29 cellular contexts compared by ENCODE assay signal in genomic region chr14:80426686-80427085, GRCh38.
DNase-seq lines count a peak whose midpoint lies in the region; ATAC-seq, FAIRE-seq and TF ChIP-seq lines count a peak whose summit lies in the region.
"Had no signal": no experiment of that assay in that cellular context is flagged by ENCODE, and none has a peak within 500 bp of the region (broad histone marks: within the 10 kb centered on the region; RNA-seq: fewer than 3 reads in every experiment).

No MANE protein-coding gene starts in this region.

- no peak overlapping the region for H2AFZ ChIP-seq in PC-9
- no peak overlapping the region for H2AFZ ChIP-seq in endothelial cell of umbilical vein (ENCODE audit: low read depth, low read length)

- H3K9me1 ChIP-seq in endothelial cell of umbilical vein (replicated peaks; ENCODE audit: control insufficient read depth, extremely low read depth, insufficient read depth, low read length): no peaks in the 10 kb centered on the region

- H3K27me3 Mint-ChIP-seq in endodermal cell (ENCODE audit: insufficient read depth): no peaks in the 10 kb centered on the region
- H3K27me3 Mint-ChIP-seq: activated naive CD4-positive, alpha-beta T cell treated with anti-CD3 and anti-CD28 coated beads, Interleukin-2, amount 50 U/mL, for 24 hours had no signal

- no peaks in the 10 kb centered on the region for H3K9me3 Mint-ChIP-seq in endodermal cell
- H3K9me3 Mint-ChIP-seq: activated T-cell treated with anti-CD3 and anti-CD28 coated beads, Interleukin-2, amount 50 U/mL, for 72 hours; T-helper 1 cell treated with Interleukin-12 subunit alpha and Interleukin-12 subunit beta and Interleukin-4 antibody, amounts not matched to agents 30 μg/mL and 1 μg/mL, for 36 hours had no signal

- no peaks in the 10 kb centered on the region for H3K4me1 Mint-ChIP-seq in endodermal cell
- H3K4me1 Mint-ChIP-seq: activated naive CD4-positive, alpha-beta T cell treated with anti-CD3 and anti-CD28 coated beads, Interleukin-2, amount 50 U/mL, for 24 hours; stimulated activated effector memory CD8-positive, alpha-beta T cell treated with anti-CD3 and anti-CD28 coated beads, Interleukin-12 subunit alpha, Interleukin-12 subunit beta, amount 100 ng/mL, for 72 hours had no signal

- H3K36me3 ChIP-seq in PC-9 (ENCODE audit: low read depth) (peaks cover 9% of the 10 kb centered on the region; the same call in 1 of the 2 replicates), endothelial cell of umbilical vein (ENCODE audit: control insufficient read depth in 2 of 2, extremely low read depth in 1 of 2, insufficient read depth in 2 of 2, low read length in 2 of 2) (no peaks in the 10 kb centered on the region), sigmoid colon (no peaks in the 10 kb centered on the region), endodermal cell (ENCODE audit: control insufficient read depth, insufficient read depth, low read length) (no peaks in the 10 kb centered on the region)
- H3K36me3 ChIP-seq: prostate gland, suprapubic skin had no signal

- no peaks in the 10 kb centered on the region for H3K27me3 ChIP-seq in PC-9 (ENCODE audit: insufficient read depth, low read depth)
- H3K27me3 ChIP-seq in endothelial cell of umbilical vein (ENCODE audit: control insufficient read depth in 2 of 2, insufficient read depth in 2 of 2, low read length in 2 of 2): no peaks in the 10 kb centered on the region
- H3K27me3 ChIP-seq in sigmoid colon: no peaks in the 10 kb centered on the region
- no peaks in the 10 kb centered on the region for H3K27me3 ChIP-seq in endodermal cell (ENCODE audit: control insufficient read depth, insufficient read depth, low read length, poor library complexity, severe bottlenecking)
- H3K27me3 ChIP-seq: suprapubic skin had no signal

- intact Hi-C loops in PC-9 (cut with micrococcal nuclease; ENCODE audit: unreplicated experiment): loop anchor here (5.0 kb wide), 1 partner anchor 369 kb away; no protein-coding TSS in a partner anchor
- intact Hi-C loops in endothelial cell of umbilical vein (cut with micrococcal nuclease): no loop called here
- intact Hi-C loops in sigmoid colon (cut with DNase I): no loop called here

- DNase-seq in EH (ENCODE audit: low read depth) (peak; percentile 41), PC-9 (peak in 1 of 2 experiments; percentile 44), endothelial cell of umbilical vein (ENCODE audit: low read depth, low spot score) (no peak), iris pigment epithelial cell (ENCODE audit: low read depth) (peak; percentile 91), sigmoid colon (no peak), NCI-H526 treated with DMSO at 0.1 percent for 48 hours (lab: John Stamatoyannopoulos, UW) (no peak), endodermal cell (no peak)
- DNase-seq: activated CD4-positive, alpha-beta T cell treated with anti-CD3 and anti-CD28 coated beads for 4 hours; activated T-cell treated with anti-CD3 and anti-CD28 coated beads, Interleukin-2, amount 50 U/mL, for 72 hours; effector memory CD4-positive, alpha-beta T cell; hypothalamus; MM.1S; NCI-H1436; NCI-H774; stimulated activated CD4-positive, alpha-beta T cell treated with anti-CD3 and anti-CD28 coated beads, Interleukin-2, amount 100 ng/mL, for 24 hours had no signal

- no peak for TF ChIP-seq EP300 in sigmoid colon (IDR thresholded peaks at IDR 0.05)

- H3K27ac ChIP-seq in PC-9 (peak overlapping the region; percentile 92), endothelial cell of umbilical vein (ENCODE audit: insufficient read depth, low read depth, low read length) (no peak overlapping the region), sigmoid colon (peak overlapping the region in 1 of 4 donors; percentile 53), endodermal cell (ENCODE audit: low read depth, low read length) (no peak overlapping the region)
- H3K27ac ChIP-seq: C4-2B, prostate gland, skin epidermis, suprapubic skin had no signal

- no peak overlapping the region for H3K4me3 ChIP-seq in PC-9
- no peak overlapping the region for H3K4me3 ChIP-seq in endothelial cell of umbilical vein (replicated peaks in 1 of 3; ENCODE audit: insufficient read depth in 1 of 3, low read depth in 1 of 3, low read length in 3 of 3)
- H3K4me3 ChIP-seq in sigmoid colon: no peak overlapping the region
- H3K4me3 ChIP-seq in endodermal cell (ENCODE audit: low read length): no peak overlapping the region
- H3K4me3 ChIP-seq: lung, prostate gland, skin epidermis, suprapubic skin had no signal

- POLR2A ChIA-PET in PC-9 (lab: Charles Lee; ENCODE audit: unreplicated experiment) (no interaction called here), endothelial cell of umbilical vein (lab: Charles Lee) (no interaction called here)

- H3K36me3 Mint-ChIP-seq in endodermal cell (ENCODE audit: low read depth): no peaks in the 10 kb centered on the region
- H3K36me3 Mint-ChIP-seq: activated naive CD4-positive, alpha-beta T cell treated with anti-CD3 and anti-CD28 coated beads, Interleukin-2, amount 50 U/mL, for 24 hours; stimulated activated effector memory CD8-positive, alpha-beta T cell treated with anti-CD3 and anti-CD28 coated beads, Interleukin-12 subunit alpha, Interleukin-12 subunit beta, amount 100 ng/mL, for 72 hours had no signal

- H3K9me3 ChIP-seq in PC-9 (ENCODE audit: insufficient read depth, low read depth) (peaks cover 19% of the 10 kb centered on the region), endothelial cell of umbilical vein (replicated peaks; ENCODE audit: control insufficient read depth, insufficient read depth, low read length) (no peaks in the 10 kb centered on the region), sigmoid colon (no peaks in the 10 kb centered on the region), endodermal cell (ENCODE audit: control insufficient read depth, low read length) (no peaks in the 10 kb centered on the region)
- H3K9me3 ChIP-seq: prostate gland, suprapubic skin had no signal

- dilution Hi-C loops in endothelial cell of umbilical vein (cut with MboI; ENCODE audit: extremely low pct_ligation_motif_present, low sequenced_read_pairs): no loop called here

- 97 to 98% methylated on average over 1 of the region's 1 CpG for WGBS in sigmoid colon, 2 donors
- 88% methylated on average over 1 of the region's 1 CpG; no CpG with 5 or more reads in 1 of the 2 experiments for WGBS in endodermal cell (ENCODE audit: insufficient coverage in 1 of 2, insufficient read length in 1 of 2), 2 experiments

- no peaks in the 10 kb centered on the region for H3K9me2 ChIP-seq in PC-9 (ENCODE audit: insufficient read depth)

- peaks cover 29% of the 10 kb centered on the region for H3K4me1 ChIP-seq in PC-9 (replicated peaks; ENCODE audit: insufficient read depth)
- peaks cover 17% of the 10 kb centered on the region for H3K4me1 ChIP-seq in endothelial cell of umbilical vein (ENCODE audit: control insufficient read depth, extremely low read depth, insufficient read depth, low read length)
- H3K4me1 ChIP-seq in sigmoid colon: peaks cover 0 to 14% (median 6%) of the 10 kb centered on the region in 4 donors
- H3K4me1 ChIP-seq in endodermal cell (ENCODE audit: control insufficient read depth, insufficient read depth, low read length): no peaks in the 10 kb centered on the region
- H3K4me1 ChIP-seq: prostate gland had no signal

- ATAC-seq in GM18858 (IDR thresholded peaks at IDR 0.05; ENCODE audit: unreplicated experiment): no peak
- ATAC-seq: activated T-cell treated with anti-CD3 and anti-CD28 coated beads, Interleukin-2, amount 50 U/mL, for 72 hours; stimulated activated effector memory CD8-positive, alpha-beta T cell treated with anti-CD3 and anti-CD28 coated beads, Interleukin-12 subunit alpha, Interleukin-12 subunit beta, amount 100 ng/mL, for 72 hours had no signal

- H3K79me2 ChIP-seq in PC-9 (ENCODE audit: low read depth) (no peaks in the 10 kb centered on the region), endothelial cell of umbilical vein (ENCODE audit: control insufficient read depth, insufficient read depth, low read length) (no peaks in the 10 kb centered on the region)

- no peak overlapping the region for H3K4me3 Mint-ChIP-seq in endodermal cell
- H3K4me3 Mint-ChIP-seq: activated naive CD4-positive, alpha-beta T cell treated with anti-CD3 and anti-CD28 coated beads, Interleukin-2, amount 50 U/mL, for 24 hours; activated T-cell treated with anti-CD3 and anti-CD28 coated beads, Interleukin-2, amount 50 U/mL, for 72 hours; stimulated activated effector memory CD8-positive, alpha-beta T cell treated with anti-CD3 and anti-CD28 coated beads, Interleukin-12 subunit alpha, Interleukin-12 subunit beta, amount 100 ng/mL, for 72 hours; T-helper 1 cell treated with Interleukin-12 subunit alpha and Interleukin-12 subunit beta and Interleukin-4 antibody, amounts not matched to agents 30 μg/mL and 1 μg/mL, for 36 hours had no signal

- no peak overlapping the region for H3K27ac Mint-ChIP-seq in endodermal cell
- H3K27ac Mint-ChIP-seq: activated naive CD4-positive, alpha-beta T cell treated with anti-CD3 and anti-CD28 coated beads, Interleukin-2, amount 50 U/mL, for 24 hours; activated T-cell treated with anti-CD3 and anti-CD28 coated beads, Interleukin-2, amount 50 U/mL, for 72 hours; stimulated activated effector memory CD8-positive, alpha-beta T cell treated with anti-CD3 and anti-CD28 coated beads, Interleukin-12 subunit alpha, Interleukin-12 subunit beta, amount 100 ng/mL, for 72 hours; T-helper 1 cell treated with Interleukin-12 subunit alpha and Interleukin-12 subunit beta and Interleukin-4 antibody, amounts not matched to agents 30 μg/mL and 1 μg/mL, for 36 hours had no signal

- H4K20me1 ChIP-seq in PC-9 (ENCODE audit: insufficient read depth) (no peaks in the 10 kb centered on the region), endothelial cell of umbilical vein (replicated peaks; ENCODE audit: control insufficient read depth, extremely low read depth, insufficient read depth, low read length) (no peaks in the 10 kb centered on the region)

- no peak for TF ChIP-seq POLR2A in endothelial cell of umbilical vein (IDR thresholded peaks at IDR 0.05; ENCODE audit: low read depth, low read length)
- TF ChIP-seq POLR2A in sigmoid colon (IDR thresholded peaks at IDR 0.05): no peak

- CTCF ChIA-PET in PC-9 (lab: Charles Lee): no interaction called here
- CTCF ChIA-PET in endothelial cell of umbilical vein (lab: Charles Lee): no interaction called here

- TF ChIP-seq CTCF in PC-9 (conservative IDR thresholded peaks at IDR 0.05): no peak
- TF ChIP-seq CTCF in endothelial cell of umbilical vein (IDR thresholded peaks at IDR 0.05; ENCODE audit: extremely low read depth in 1 of 2, insufficient read depth in 1 of 2, low read depth in 1 of 2, low read length in 2 of 2): no peak
- no peak for TF ChIP-seq CTCF in sigmoid colon (IDR thresholded peaks at IDR 0.05)
- no peak for TF ChIP-seq CTCF in endodermal cell (conservative IDR thresholded peaks at IDR 0.05)

- H3K9ac ChIP-seq in endothelial cell of umbilical vein (replicated peaks; ENCODE audit: extremely low read depth, insufficient read depth, low read length) (no peak overlapping the region), endodermal cell (ENCODE audit: extremely low read depth, low read length, poor library complexity, severe bottlenecking) (no peak overlapping the region)

- H3K4me2 ChIP-seq in PC-9 (no peak overlapping the region), endothelial cell of umbilical vein (ENCODE audit: insufficient read depth, low read length) (no peak overlapping the region)

- BruUV-seq in PC-9 (replicated peaks; lab: Mats Ljungman, UMichigan) (no TSS peak), endothelial cell of umbilical vein (replicated peaks; lab: Mats Ljungman, UMichigan) (no TSS peak)

- peaks cover 23% of the 10 kb centered on the region for H3F3A ChIP-seq in PC-9 (ENCODE audit: insufficient read depth, low read depth)

- peak; percentile 21 for FAIRE-seq in endothelial cell of umbilical vein (lab: Jason Lieb, UNC)
- FAIRE-seq: colon, D721Med, H1, islet of Langerhans, urothelium cell line had no signal

Comparison
In these comparisons a context has a peak if more than half of its experiments do, and no peak if none do; other contexts are left out.
1. DNase-seq: peak in EH (single experiment) and iris pigment epithelial cell (single experiment); none in endothelial cell of umbilical vein (single experiment), sigmoid colon (single experiment), NCI-H526 treated with DMSO at 0.1 percent for 48 hours (single experiment) and endodermal cell (single experiment).